8 cellular contexts compared by ENCODE assay signal in genomic region chr4:2058264-2059033, GRCh38. TPM values are rescaled to one million over a fixed set of nuclear protein-coding genes. Genes with fewer than 3 reads are reported as not detected.
DNase-seq lines count a peak whose midpoint lies in the region; ATAC-seq and TF ChIP-seq lines count a peak whose summit lies in the region.

No MANE protein-coding gene starts in this region.

- H4K20me1 ChIP-seq in H9 (ENCODE audit: control insufficient read depth, insufficient read depth, insufficient read length) (no peaks in the 10 kb centered on the region), PC-3 (ENCODE audit: low read length) (no peaks in the 10 kb centered on the region)

- H2BK5ac ChIP-seq in H9 (ENCODE audit: insufficient read length, low read length) = no peak overlapping the region

- H3K79me2 ChIP-seq in H9 (ENCODE audit: insufficient read depth, low read length) (no peaks in the 10 kb centered on the region), PC-3 (ENCODE audit: low read length) (no peaks in the 10 kb centered on the region)

- ATAC-seq in PC-3 = peak; percentile 12; the same call in 1 of the 2 replicates
- no peak for ATAC-seq in HG03097 (IDR thresholded peaks at IDR 0.05; ENCODE audit: low FRiP score, unreplicated experiment)
- no peak for ATAC-seq in HG02884 (IDR thresholded peaks at IDR 0.05; ENCODE audit: unreplicated experiment)
- no peak for ATAC-seq in GM21526 (IDR thresholded peaks at IDR 0.05; ENCODE audit: low FRiP score, unreplicated experiment)

- H3K27ac ChIP-seq in H9 (ENCODE audit: insufficient read length, low read depth, low read length) (no peak overlapping the region), PC-3 (ENCODE audit: low read length) (no peak overlapping the region), sigmoid colon (no peak overlapping the region)

- no peak overlapping the region for H4K5ac ChIP-seq in H9 (ENCODE audit: insufficient read length, low read depth, low read length)

- DNase-seq in H9 (peak; percentile 65), PC-3 (no peak), germinal center (ENCODE audit: low spot score) (peak; percentile 63), sigmoid colon (no peak), GM10266 (ENCODE audit: extremely low spot score) (no peak)

- no peak overlapping the region; the same call in 1 of the 2 replicates for H3K14ac ChIP-seq in H9 (ENCODE audit: insufficient read depth, low read length)

- H3K18ac ChIP-seq in H9 (ENCODE audit: insufficient read length, low read depth, low read length) = no peak overlapping the region

- peaks cover 2 to 9% of the 10 kb centered on the region in 2 experiments for H3K4me1 Mint-ChIP-seq in H9

- no peak overlapping the region for H3K4ac ChIP-seq in H9 (ENCODE audit: low read depth, low read length)

- H3K27me3 ChIP-seq in H9 (ENCODE audit: insufficient read depth, low read length) (peaks cover 21% of the 10 kb centered on the region), PC-3 (ENCODE audit: low read length) (no peaks in the 10 kb centered on the region), sigmoid colon (peaks cover 32 to 90% (median 73%) of the 10 kb centered on the region in 3 donors)

- TF ChIP-seq CTCF in H9 (conservative IDR thresholded peaks at IDR 0.05) (no peak), PC-3 (conservative IDR thresholded peaks at IDR 0.05; ENCODE audit: low read depth, low read length) (no peak), sigmoid colon (IDR thresholded peaks at IDR 0.05) (no peak), GM10266 (IDR thresholded peaks at IDR 0.05; ENCODE audit: control insufficient read depth, insufficient read depth, low read depth, missing control alignments) (no peak)

- no peaks in the 10 kb centered on the region for H3K9me2 ChIP-seq in PC-3 (replicated peaks; ENCODE audit: low read length)

- H3K4me3 ChIP-seq in PC-3 (ENCODE audit: low read length) = no peak overlapping the region
- peak overlapping the region in 3 of 4 donors; percentile 37 to 50 (median 44) for H3K4me3 ChIP-seq in sigmoid colon

- H4K8ac ChIP-seq in H9 (replicated peaks; ENCODE audit: insufficient read length, low read depth, low read length) = no peak overlapping the region

- no peaks in the 10 kb centered on the region for H3K9me3 ChIP-seq in H9 (ENCODE audit: control insufficient read depth, low read depth, low read length)
- no peaks in the 10 kb centered on the region for H3K9me3 ChIP-seq in PC-3 (ENCODE audit: low read length)
- no peaks in the 10 kb centered on the region for H3K9me3 ChIP-seq in sigmoid colon

- no peak overlapping the region for H3K27ac Mint-ChIP-seq in H9

- H3K23ac ChIP-seq in H9 (ENCODE audit: insufficient read length, low read depth, low read length) = no peak overlapping the region

- H3K9me3 Mint-ChIP-seq in H9 = no peaks in the 10 kb centered on the region; a peak in 1 of 5 replicates

- H3K27me3 Mint-ChIP-seq in H9 (ENCODE audit: low read depth) = peaks cover 69% of the 10 kb centered on the region

- no peak for TF ChIP-seq POLR2A in sigmoid colon (IDR thresholded peaks at IDR 0.05)

- no TSS peak for BruUV-seq in PC-3 (replicated peaks; lab: Mats Ljungman, UMichigan)

- POLR2A ChIA-PET in PC-3 (lab: Charles Lee; ENCODE audit: unreplicated experiment) = interaction anchor here (0.6 kb wide), 1 partner anchor 27 kb away, joined by 3 read pairs; no protein-coding TSS in a partner anchor

- intact Hi-C loops in PC-3 (cut with micrococcal nuclease) = no loop called here
- intact Hi-C loops in sigmoid colon (cut with DNase I) = no loop called here

- no peak overlapping the region for H3K56ac ChIP-seq in H9 (ENCODE audit: insufficient read length, low read depth, low read length)

- H4K91ac ChIP-seq in H9 (ENCODE audit: insufficient read length, low read depth, low read length) = no peak overlapping the region

- WGBS in H9 (ENCODE audit: extremely low coverage, insufficient read length, low lambda C conversion rate) = no CpG with 5 or more reads among the region's 91 CpGs
- 1 to 4% methylated on average over 91 of the region's 91 CpGs for WGBS in sigmoid colon, 2 donors

- no peaks in the 10 kb centered on the region; a peak in 1 of 7 replicates for H3K36me3 Mint-ChIP-seq in H9 (ENCODE audit: insufficient read depth in 1 of 3, low read depth in 3 of 3)

- H2BK12ac ChIP-seq in H9 (ENCODE audit: insufficient read length, low read depth, low read length) = no peak overlapping the region

- H2AFZ ChIP-seq in H9 (ENCODE audit: low read length) = no peak overlapping the region
- H2AFZ ChIP-seq in PC-3 (ENCODE audit: low read length) = no peak overlapping the region

- peak overlapping the region; percentile 50 to 72 for H3K4me3 Mint-ChIP-seq in H9

- CTCF ChIA-PET in PC-3 (lab: Charles Lee) = no interaction called here

- H3K4me1 ChIP-seq in H9 (ENCODE audit: insufficient read depth, low read length) = no peaks in the 10 kb centered on the region
- no peaks in the 10 kb centered on the region; the same call in 1 of the 2 replicates for H3K4me1 ChIP-seq in PC-3 (ENCODE audit: insufficient read depth, low read length)
- H3K4me1 ChIP-seq in sigmoid colon = peaks cover 0 to 21% (median 16%) of the 10 kb centered on the region in 4 donors

- no peak for TF ChIP-seq EP300 in sigmoid colon (IDR thresholded peaks at IDR 0.05)

- H2BK20ac ChIP-seq in H9 (ENCODE audit: low read depth, low read length, poor library complexity, severe bottlenecking) = no peak overlapping the region

- H3K9ac ChIP-seq in H9 (ENCODE audit: extremely low read depth, insufficient read length, low read length) (no peak overlapping the region), PC-3 (ENCODE audit: low read length) (no peak overlapping the region)

- H3T11ph ChIP-seq in H9 (ENCODE audit: low read length) = no peak overlapping the region

- H3K4me2 ChIP-seq in H9 (ENCODE audit: insufficient read depth, insufficient read length, low read length) (peak overlapping the region; percentile 63), PC-3 (ENCODE audit: low read length) (no peak overlapping the region)

- H2AK5ac ChIP-seq in H9 (ENCODE audit: insufficient read length, low read length) = no peak overlapping the region

- H3K79me1 ChIP-seq in H9 (ENCODE audit: insufficient read depth, low read depth, low read length, poor library complexity, severe bottlenecking) = no peaks in the 10 kb centered on the region

- H3K36me3 ChIP-seq in PC-3 (ENCODE audit: low read depth, low read length) (no peaks in the 10 kb centered on the region), sigmoid colon (no peaks in the 10 kb centered on the region)

- peaks cover 8% of the 10 kb centered on the region for H3K23me2 ChIP-seq in H9 (ENCODE audit: insufficient read length, low read depth, low read length, poor library complexity, severe bottlenecking)

- no peak overlapping the region for H2BK120ac ChIP-seq in H9 (ENCODE audit: low read depth, low read length, poor library complexity, severe bottlenecking)

- no peaks in the 10 kb centered on the region for H3F3A ChIP-seq in PC-3 (ENCODE audit: low read length, unreplicated experiment)

- H2BK15ac ChIP-seq in H9 (ENCODE audit: low read depth, low read length) = no peak overlapping the region

RNA-seq across cellular contexts. Expression of gene NAT8L, which starts 0.7 kb away (rescaled TPM):
- 13.9 and 14.7 TPM in 2 replicates for total RNA-seq in H9 (2021)
- 1.6 and 2.0 TPM in 2 replicates for total RNA-seq in PC-3 (2014; rRNA removed)
- total RNA-seq in sigmoid colon = under 1 TPM in 3 of 4 donors, not detected in 1; 0.27 to 0.36 (median 0.28) TPM
- polyA plus RNA-seq in sigmoid colon = 1 to 10 TPM in 1 of 3 donors, under 1 TPM in 1, not detected in 1; under 0.01 to 2.4 TPM

RNA-seq across cellular contexts. Expression of gene NELFA, which starts 49.7 kb away (rescaled TPM):
- total RNA-seq in H9 (2021) = 54.0 and 55.0 TPM in 2 replicates
- 30.0 and 35.8 TPM in 2 replicates for total RNA-seq in PC-3 (2014; rRNA removed)
- total RNA-seq in sigmoid colon = 10 to 100 TPM; 14.3 to 19.3 (median 17.1) TPM
- 10 to 100 TPM; 13.8 to 27.4 (median 15.3) TPM for polyA plus RNA-seq in sigmoid colon

Comparison
In these comparisons a context has a peak if more than half of its experiments do, and no peak if none do; other contexts are left out.
1. DNase-seq: peak in H9 (single experiment) and germinal center (single experiment); none in PC-3 (single experiment), sigmoid colon (single experiment) and GM10266 (single experiment).